11 cellular contexts compared by ENCODE assay signal in genomic region chr15:42270996-42271395, GRCh38. TPM values are rescaled to one million over a fixed set of nuclear protein-coding genes. Genes with fewer than 3 reads are reported as not detected.
A peak's percentile ranks its signal among the peaks of the same experiment; 100 is the strongest.
DNase-seq lines count a peak whose midpoint lies in the region; ATAC-seq and TF ChIP-seq lines count a peak whose summit lies in the region.
"Had no signal": no experiment of that assay in that cellular context is flagged by ENCODE, and none has a peak within 500 bp of the region (broad histone marks: within the 10 kb centered on the region; RNA-seq: fewer than 3 reads in every experiment).

No MANE protein-coding gene starts in this region.

- DNase-seq in CD4-positive, CD25-positive, alpha-beta regulatory T cell = no peak
- DNase-seq in LNCaP clone FGC (ENCODE audit: low read depth) = peak; percentile 95
- no peak for DNase-seq in colonic mucosa
- DNase-seq in neural crest cell (ENCODE audit: low read depth, low spot score) = no peak
- DNase-seq in GM13977 (ENCODE audit: low spot score) = no peak
- DNase-seq: EL, NCI-H1105 had no signal

- no peaks in the 10 kb centered on the region for H3K9me3 ChIP-seq in CD4-positive, CD25-positive, alpha-beta regulatory T cell (ENCODE audit: control insufficient read depth in 2 of 2, low read length in 2 of 2)
- no peaks in the 10 kb centered on the region for H3K9me3 ChIP-seq in colonic mucosa
- H3K9me3 ChIP-seq: vagina had no signal

- H3K27me3 Mint-ChIP-seq in CD4-positive, CD25-positive, alpha-beta regulatory T cell = peaks cover 4% of the 10 kb centered on the region
- no peaks in the 10 kb centered on the region for H3K27me3 Mint-ChIP-seq in neural crest cell (ENCODE audit: low read depth)

- peak overlapping the region; percentile 95 for H3K4me3 ChIP-seq in CD4-positive, CD25-positive, alpha-beta regulatory T cell (ENCODE audit: low read depth, low read length)
- H3K4me3 ChIP-seq in LNCaP clone FGC (ENCODE audit: low read depth, low read length) (peak overlapping the region; percentile 81), colonic mucosa (no peak overlapping the region)

- peak overlapping the region in 2 of 3 donors; percentile 6 to 26 for H3K27ac Mint-ChIP-seq in CD4-positive, CD25-positive, alpha-beta regulatory T cell
- H3K27ac Mint-ChIP-seq in neural crest cell (ENCODE audit: unreplicated experiment) = no peak overlapping the region

- H3K36me3 ChIP-seq in CD4-positive, CD25-positive, alpha-beta regulatory T cell (ENCODE audit: control insufficient read depth, insufficient read depth, low read length) = peaks cover 29% of the 10 kb centered on the region
- no peaks in the 10 kb centered on the region for H3K36me3 ChIP-seq in colonic mucosa

- no peaks in the 10 kb centered on the region for H3K9me3 Mint-ChIP-seq in CD4-positive, CD25-positive, alpha-beta regulatory T cell
- H3K9me3 Mint-ChIP-seq in neural crest cell = no peaks in the 10 kb centered on the region

- intact Hi-C loops in colonic mucosa (cut with DNase I) = no loop called here

- H3K27ac ChIP-seq in CD4-positive, CD25-positive, alpha-beta regulatory T cell (ENCODE audit: insufficient read depth, low read length, poor library complexity, severe bottlenecking) = no peak overlapping the region
- H3K27ac ChIP-seq in colonic mucosa = peak overlapping the region; percentile 98

- no peaks in the 10 kb centered on the region for H3K27me3 ChIP-seq in CD4-positive, CD25-positive, alpha-beta regulatory T cell (ENCODE audit: control insufficient read depth, insufficient read depth, low read length)
- H3K27me3 ChIP-seq in colonic mucosa = no peaks in the 10 kb centered on the region
- H3K27me3 ChIP-seq: vagina had no signal

- peak overlapping the region in 1 of 2 donors; percentile 70 for H3K9ac ChIP-seq in colonic mucosa (ENCODE audit: low read depth in 2 of 2, low read length in 2 of 2)

- no peak for TF ChIP-seq CTCF in LNCaP clone FGC (IDR thresholded peaks at IDR 0.05; ENCODE audit: control insufficient read depth, extremely low read depth, insufficient read depth)
- no peak for TF ChIP-seq CTCF in colonic mucosa (IDR thresholded peaks at IDR 0.05)
- no peak for TF ChIP-seq CTCF in neural crest cell (conservative IDR thresholded peaks at IDR 0.05)
- TF ChIP-seq CTCF in GM13977 (IDR thresholded peaks at IDR 0.05; ENCODE audit: extremely low read depth, insufficient read depth, missing control alignments) = no peak

- in situ Hi-C loops in GM13977 (cut with MboI; ENCODE audit: low pct_unique_long_range_greater_than_20kb, low sequenced_read_pairs, unreplicated experiment) = no loop called here

- H3K4me1 ChIP-seq in CD4-positive, CD25-positive, alpha-beta regulatory T cell (ENCODE audit: control insufficient read depth, insufficient read depth, low read length, poor library complexity, severe bottlenecking) = peaks cover 49% of the 10 kb centered on the region
- peaks cover 4% of the 10 kb centered on the region for H3K4me1 ChIP-seq in colonic mucosa

- peaks cover 12% of the 10 kb centered on the region for H3K36me3 Mint-ChIP-seq in CD4-positive, CD25-positive, alpha-beta regulatory T cell
- H3K36me3 Mint-ChIP-seq in neural crest cell (ENCODE audit: low read depth) = peaks cover 4% of the 10 kb centered on the region

- peaks cover 22 to 76% (median 45%) of the 10 kb centered on the region in 4 donors for H3K4me1 Mint-ChIP-seq in CD4-positive, CD25-positive, alpha-beta regulatory T cell
- peaks cover 56% of the 10 kb centered on the region for H3K4me1 Mint-ChIP-seq in neural crest cell

- ATAC-seq in CD4-positive, CD25-positive, alpha-beta regulatory T cell (ENCODE audit: low read depth in 2 of 2) = no peak
- ATAC-seq in HG03354 (IDR thresholded peaks at IDR 0.05; ENCODE audit: poor library complexity, severe bottlenecking, unreplicated experiment) (no peak), HG02610 (IDR thresholded peaks at IDR 0.05; ENCODE audit: unreplicated experiment) (no peak), HG03442 (IDR thresholded peaks at IDR 0.05; ENCODE audit: unreplicated experiment) (no peak)

- peak overlapping the region; percentile 20 to 94 (median 62) for H3K4me3 Mint-ChIP-seq in CD4-positive, CD25-positive, alpha-beta regulatory T cell
- peak overlapping the region; percentile 56 for H3K4me3 Mint-ChIP-seq in neural crest cell

RNA-seq across cellular contexts. Expression of gene GANC, which starts 2.0 kb away (rescaled TPM):
- total RNA-seq in CD4-positive, CD25-positive, alpha-beta regulatory T cell = 33.8 TPM
- 10 to 100 TPM; 10.2 to 15.0 (median 14.0) TPM for polyA plus RNA-seq in CD4-positive, CD25-positive, alpha-beta regulatory T cell
- total RNA-seq in colonic mucosa (10 to 100 TPM; 39.8 to 47.6 TPM), neural crest cell (15.2 and 17.1 TPM in 2 replicates)

RNA-seq across cellular contexts. Expression of gene TMEM87A, which starts 2.2 kb away (rescaled TPM):
- 75.0 TPM for total RNA-seq in CD4-positive, CD25-positive, alpha-beta regulatory T cell
- polyA plus RNA-seq in CD4-positive, CD25-positive, alpha-beta regulatory T cell = 10 to 100 TPM; 60.8 to 82.1 (median 67.1) TPM
- total RNA-seq in colonic mucosa (100 to 1,000 TPM in 1 of 2 donors, 10 to 100 TPM in 1; 65.6 to 115 TPM), neural crest cell (33.0 and 34.8 TPM in 2 replicates)
